ENCODE assay signal across 22 cellular contexts in genomic region chr9:4417578-4418325, GRCh38.
DNase-seq lines count a peak whose midpoint lies in the region; FAIRE-seq and TF ChIP-seq lines count a peak whose summit lies in the region.
"Had no signal": no experiment of that assay in that cellular context is flagged by ENCODE, and none has a peak within 500 bp of the region (broad histone marks: within the 10 kb centered on the region; RNA-seq: fewer than 3 reads in every experiment).

No MANE protein-coding gene starts in this region.

- H3K4me3 ChIP-seq in GM23248 = peak overlapping the region; percentile 2; the same call in 1 of the 2 replicates
- H3K4me3 ChIP-seq in bronchial epithelial cell (ENCODE audit: low read depth, low read length) = no peak overlapping the region
- H3K4me3 ChIP-seq in ovary = no peak overlapping the region
- H3K4me3 ChIP-seq: hepatocyte, sigmoid colon, vagina had no signal

- peaks cover 38% of the 10 kb centered on the region for H3F3A ChIP-seq in GM23248 (ENCODE audit: insufficient read depth)

- WGBS in GM23248 (ENCODE audit: low coverage in 1 of 2, low lambda C conversion rate in 2 of 2, missing lambda C conversion rate in 2 of 2), 2 experiments = 47 to 48% methylated on average over 2 of the region's 2 CpGs
- 52 to 73% (median 53%) methylated on average over 2 of the region's 2 CpGs for WGBS in ovary, 3 donors

- H3K36me3 ChIP-seq in GM23248 (ENCODE audit: low read depth) (no peaks in the 10 kb centered on the region), bronchial epithelial cell (ENCODE audit: control insufficient read depth, insufficient read depth, low read length) (no peaks in the 10 kb centered on the region), ovary (no peaks in the 10 kb centered on the region)
- H3K36me3 ChIP-seq: sigmoid colon, vagina had no signal

- DNase-seq in A172 (ENCODE audit: low spot score) (peak; percentile 21), GM23248 (peak; percentile 75), bronchial epithelial cell (ENCODE audit: low read depth) (peak; percentile 59), iris pigment epithelial cell (ENCODE audit: low read depth) (peak; percentile 74), ovary (no peak), DMS53 (lab: John Stamatoyannopoulos, UW) (no peak), G401 (ENCODE audit: low spot score) (no peak), GM19239 (ENCODE audit: insufficient read length, low spot score) (no peak)
- DNase-seq: activated CD4-positive, alpha-beta T cell treated with anti-CD3 and anti-CD28 coated beads for 36 hours; activated gamma-delta T cell; aorta; CD8-positive, alpha-beta T cell; cortex of kidney; DND-41; left colon; NCI-H1930; occipital lobe; sigmoid colon; SK-N-SH; stimulated activated CD4-positive, alpha-beta T cell treated with anti-CD3 and anti-CD28 coated beads, Interleukin-2, amount 100 ng/mL, for 24 hours had no signal

- no peaks in the 10 kb centered on the region for H3K79me2 ChIP-seq in GM23248 (ENCODE audit: insufficient read depth)
- H3K79me2 ChIP-seq: hepatocyte had no signal

- in situ Hi-C loops in GM23248 (cut with MboI) = no loop called here
- in situ Hi-C loops in G401 (cut with HindIII; ENCODE audit: low sequenced_read_pairs) = no loop called here

- intact Hi-C loops in ovary (cut with DNase I) = no loop called here

- H3K9ac ChIP-seq in GM23248 = no peak overlapping the region
- H3K9ac ChIP-seq: SK-N-SH had no signal

- H4K20me1 ChIP-seq in GM23248 (ENCODE audit: insufficient read depth) = no peaks in the 10 kb centered on the region

- no peak for FAIRE-seq in bronchial epithelial cell (lab: Jason Lieb, UNC)
- no peak for FAIRE-seq in GM19239 (lab: Jason Lieb, UNC)

- TF ChIP-seq EP300 in ovary (IDR thresholded peaks at IDR 0.05) = no peak

- H3K4me2 ChIP-seq in GM23248 (ENCODE audit: unreplicated experiment) = peak overlapping the region; percentile 60
- H3K4me2 ChIP-seq: hepatocyte, SK-N-SH had no signal

- H3K4me1 ChIP-seq in GM23248 (ENCODE audit: insufficient read depth) (peaks cover 48% of the 10 kb centered on the region), ovary (ENCODE audit: insufficient read depth) (no peaks in the 10 kb centered on the region)
- H3K4me1 ChIP-seq: sigmoid colon, vagina had no signal

- no peak for TF ChIP-seq CTCF in bronchial epithelial cell (IDR thresholded peaks at IDR 0.05; ENCODE audit: insufficient read depth, low read length, severe bottlenecking)
- TF ChIP-seq CTCF in ovary (IDR thresholded peaks at IDR 0.05) = no peak

- no peak overlapping the region for H2AFZ ChIP-seq in GM23248
- H2AFZ ChIP-seq: hepatocyte had no signal

- H3K27me3 ChIP-seq in GM23248 (replicated peaks; ENCODE audit: insufficient read depth) (no peaks in the 10 kb centered on the region), bronchial epithelial cell (ENCODE audit: control insufficient read depth, insufficient read depth, low read length) (no peaks in the 10 kb centered on the region), ovary (no peaks in the 10 kb centered on the region)
- H3K27me3 ChIP-seq: hepatocyte, sigmoid colon, vagina had no signal

- TF ChIP-seq POLR2A in ovary (IDR thresholded peaks at IDR 0.05) = no peak

- no peaks in the 10 kb centered on the region for H3K9me2 ChIP-seq in GM23248 (ENCODE audit: insufficient read depth)
- H3K9me2 ChIP-seq: SK-N-SH had no signal

- H3K9me3 ChIP-seq in GM23248 (ENCODE audit: low read depth) = no peaks in the 10 kb centered on the region
- H3K9me3 ChIP-seq in ovary = no peaks in the 10 kb centered on the region
- H3K9me3 ChIP-seq: sigmoid colon, SK-N-SH, vagina had no signal

- peak overlapping the region; percentile 34 for H3K27ac ChIP-seq in GM23248
- no peak overlapping the region for H3K27ac ChIP-seq in ovary
- H3K27ac ChIP-seq: hepatocyte, sigmoid colon, vagina had no signal

Comparison
In these comparisons a context has a peak if more than half of its experiments do, and no peak if none do; other contexts are left out.
1. DNase-seq: peak in A172 (single experiment), GM23248 (single experiment), bronchial epithelial cell (single experiment) and iris pigment epithelial cell (single experiment); none in ovary (0 of 5), DMS53 (single experiment), G401 (single experiment) and GM19239 (single experiment).